Comparison of ENCODE assay signal across 8 cellular contexts in the genomic region with DNA sequence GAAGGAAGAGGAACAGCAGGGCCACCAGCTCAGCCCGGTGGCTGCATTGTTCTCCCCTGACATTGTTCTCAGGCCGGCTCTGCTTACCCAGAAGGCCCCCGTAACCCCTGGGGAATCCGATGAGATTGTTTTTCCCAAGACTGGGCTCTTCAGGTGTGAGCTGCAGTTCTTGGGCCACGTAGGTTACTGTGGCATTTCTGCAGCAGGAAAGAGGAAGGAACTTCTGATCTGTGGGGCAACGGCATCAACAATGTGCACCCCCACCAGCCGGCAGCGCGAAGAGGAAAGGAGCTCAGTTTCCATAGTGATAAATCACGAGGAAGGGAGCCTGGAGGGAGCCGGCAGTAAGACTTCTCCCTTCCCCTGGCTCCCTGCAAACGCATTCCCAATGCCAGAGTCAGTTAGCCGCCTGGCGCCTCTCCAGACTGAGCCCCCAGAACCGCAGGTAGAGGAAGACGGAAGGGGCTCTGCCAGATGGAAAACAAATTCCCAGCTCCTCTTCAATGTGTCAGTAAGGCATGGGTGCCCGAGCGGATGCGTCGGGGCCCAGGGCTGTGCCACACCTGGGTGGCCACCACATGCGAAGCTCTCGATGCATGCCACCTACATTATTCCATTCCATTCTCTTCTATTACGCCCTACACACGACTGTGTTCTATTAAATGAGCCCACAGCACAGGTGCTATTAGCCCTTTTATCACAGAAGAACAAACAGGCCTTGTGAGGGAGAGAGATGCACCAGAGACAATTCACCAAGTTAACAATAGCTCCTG. TPM values are rescaled to one million over a fixed set of nuclear protein-coding genes. Genes with fewer than 3 reads are reported as not detected.
DNase-seq lines count a peak whose midpoint lies in the region; ATAC-seq and TF ChIP-seq lines count a peak whose summit lies in the region.

No MANE protein-coding gene starts in this region.

- no peaks in the 10 kb centered on the region for H3K36me3 ChIP-seq in breast epithelium
- H3K36me3 ChIP-seq in adrenal gland (replicated peaks in 1 of 2) = no peaks in the 10 kb centered on the region

- H3K27ac ChIP-seq in breast epithelium = peak overlapping the region; percentile 12 to 57
- peak overlapping the region in 2 of 5 donors; percentile 17 to 67 for H3K27ac ChIP-seq in adrenal gland

- no TSS peak for BruUV-seq in MCF 10A (replicated peaks; lab: Mats Ljungman, UMichigan)

- 59 to 74% (median 63%) methylated on average over 21 to 24 of the region's 24 CpGs for WGBS in adrenal gland, 4 donors

- CTCF ChIA-PET in MCF 10A (lab: Yijun Ruan, JAX) = interaction anchor here (0.6 to 1.9 kb wide), 5 partner anchors 9 to 92 kb away, joined by 3 to 7 read pairs (median 3); no protein-coding TSS in a partner anchor

- no peak for TF ChIP-seq CTCF in breast epithelium (IDR thresholded peaks at IDR 0.05)
- TF ChIP-seq CTCF in MCF 10A (IDR thresholded peaks at IDR 0.05; ENCODE audit: unreplicated experiment) = no peak
- no peak for TF ChIP-seq CTCF in adrenal gland (IDR thresholded peaks at IDR 0.05)

- intact Hi-C loops in breast epithelium (cut with DNase I; ENCODE audit: low total_unique reads) = no loop called here
- intact Hi-C loops in MCF 10A (cut with micrococcal nuclease) = no loop called here
- intact Hi-C loops in adrenal gland (cut with DNase I) = no loop called here

- H3K27me3 Mint-ChIP-seq in MCF 10A (ENCODE audit: insufficient read depth, unreplicated experiment) = no peaks in the 10 kb centered on the region

- POLR2A ChIA-PET in MCF 10A (lab: Yijun Ruan, JAX) = interaction anchor here (1.1 kb wide), 1 partner anchor 33 kb away, joined by 3 read pairs; no protein-coding TSS in a partner anchor

- H3K4me1 ChIP-seq in breast epithelium = no peaks in the 10 kb centered on the region
- H3K4me1 ChIP-seq in adrenal gland (replicated peaks in 1 of 2) = peaks cover 20 to 32% of the 10 kb centered on the region in 2 donors

- H3K27me3 ChIP-seq in breast epithelium (no peaks in the 10 kb centered on the region), adrenal gland (no peaks in the 10 kb centered on the region)

- no peak for DNase-seq in breast epithelium (ENCODE audit: low spot score in 2 of 2)
- no peak for DNase-seq in MCF 10A (ENCODE audit: unreplicated experiment)
- DNase-seq in adrenal gland = peak in 6 of 7 donors; percentile 46 to 78 (median 50)
- peak; percentile 34 to 54 for DNase-seq in hippocampal formation (lab: John Stamatoyannopoulos, UW)
- peak; percentile 65 for DNase-seq in putamen (ENCODE audit: low spot score)

- H3K4me3 ChIP-seq in breast epithelium (peak overlapping the region in 2 of 3 donors; percentile 22 to 50), adrenal gland (no peak overlapping the region)

- TF ChIP-seq POLR2A in breast epithelium (IDR thresholded peaks at IDR 0.05) = no peak
- no peak for TF ChIP-seq POLR2A in adrenal gland (IDR thresholded peaks at IDR 0.05)

- no peak for ATAC-seq in HG02759 (IDR thresholded peaks at IDR 0.05; ENCODE audit: unreplicated experiment)
- no peak for ATAC-seq in GM21423 (IDR thresholded peaks at IDR 0.05; ENCODE audit: unreplicated experiment)
- ATAC-seq in GM18520 (IDR thresholded peaks at IDR 0.05; ENCODE audit: unreplicated experiment) = no peak

- no peak overlapping the region for H3K27ac Mint-ChIP-seq in MCF 10A (ENCODE audit: low read depth, unreplicated experiment)

- no peaks in the 10 kb centered on the region for H3K9me3 Mint-ChIP-seq in MCF 10A (ENCODE audit: unreplicated experiment)

- H3K4me1 Mint-ChIP-seq in MCF 10A (ENCODE audit: insufficient read depth, unreplicated experiment) = no peaks in the 10 kb centered on the region

- no peaks in the 10 kb centered on the region for H3K36me3 Mint-ChIP-seq in MCF 10A (ENCODE audit: insufficient read depth, unreplicated experiment)

- no peak overlapping the region for H3K4me3 Mint-ChIP-seq in MCF 10A (ENCODE audit: unreplicated experiment)

- H3K9me3 ChIP-seq in breast epithelium = no peaks in the 10 kb centered on the region
- H3K9me3 ChIP-seq in adrenal gland (replicated peaks in 1 of 3) = no peaks in the 10 kb centered on the region

RNA-seq across cellular contexts. Expression of gene PECAM1, which starts 21.5 kb away (rescaled TPM):
- total RNA-seq in breast epithelium (100 to 1,000 TPM in 2 of 3 donors, 10 to 100 TPM in 1; 85.3 to 181 (median 159) TPM), MCF 10A (2022) (0.12 and 0.23 TPM in 2 replicates), adrenal gland (100 to 1,000 TPM in 3 of 8 donors, 10 to 100 TPM in 5; 32.1 to 119 (median 76.7) TPM)
- polyA plus RNA-seq in adrenal gland = 10 to 100 TPM; 11.6 to 46.0 (median 27.6) TPM

RNA-seq across cellular contexts. Expression of gene MILR1, which starts 36.7 kb away (rescaled TPM):
- 1 to 10 TPM; 3.1 to 8.3 (median 4.3) TPM for total RNA-seq in breast epithelium
- total RNA-seq in MCF 10A (2022) = 9.8 and 15.8 TPM in 2 replicates
- 10 to 100 TPM in 6 of 8 donors, 1 to 10 TPM in 2; 6.4 to 28.0 (median 19.2) TPM for total RNA-seq in adrenal gland
- 10 to 100 TPM in 1 of 3 donors, 1 to 10 TPM in 2; 6.2 to 17.2 (median 9.1) TPM for polyA plus RNA-seq in adrenal gland

Comparison
In these comparisons a context has a peak if more than half of its experiments do, and no peak if none do; other contexts are left out.
1. RNA of gene PECAM1, which starts 21.5 kb away (total RNA-seq): 85.3 to 181 TPM in breast epithelium and 32.1 to 119 TPM in adrenal gland; 0.12 to 0.23 TPM in MCF 10A; every median in the first group is over 10 times any median in the second.
2. DNase-seq: peak in adrenal gland (6 of 7), hippocampal formation (2 of 2) and putamen (single experiment); none in breast epithelium (0 of 2) and MCF 10A (single experiment).
3. H3K4me3 ChIP-seq: peak in breast epithelium (2 of 3); none in adrenal gland (0 of 4).